Comparison of ENCODE assay signal across 34 cellular contexts in genomic region chr7:91674470-91674869, GRCh38.
"Had no signal": no experiment of that assay in that cellular context is flagged by ENCODE, and none has a peak within 500 bp of the region (broad histone marks: within the 10 kb centered on the region; RNA-seq: fewer than 3 reads in every experiment).

No MANE protein-coding gene starts in this region.

- H3K27me3 ChIP-seq: adrenal gland, body of pancreas, brain microvascular endothelial cell, breast epithelium had no signal

- DNase-seq: activated B cell treated with CpG ODN at 0.5 μM for 24 hours; activated CD4-positive, alpha-beta memory T cell treated with anti-CD3 and anti-CD28 coated beads for 36 hours; activated CD4-positive, alpha-beta T cell treated with anti-CD3 and anti-CD28 coated beads for 4 hours; activated CD4-positive, alpha-beta T cell treated with anti-CD3 and anti-CD28 coated beads, Interleukin-2, amount 10 ng/mL, durations not matched to agents 24 days and 14 days; activated CD4-positive, alpha-beta T cell treated with anti-CD3 and anti-CD28 coated beads, Interleukin-2, amount 50 U/mL, for 1 hour; activated CD4-positive, alpha-beta T cell treated with anti-CD3 and anti-CD28 coated beads, Interleukin-2, amount 50 U/mL, for 4 hours; activated CD4-positive, CD25-positive, alpha-beta regulatory T cell treated with anti-CD3 and anti-CD28 coated beads, Interleukin-2, amount 50 U/mL, for 72 hours; activated CD8-positive, alpha-beta memory T cell treated with anti-CD3 and anti-CD28 coated beads, Interleukin-2, amount 50 U/mL, for 4 hours; activated CD8-positive, alpha-beta T cell treated with anti-CD3 and anti-CD28 coated beads for 36 hours; activated effector memory CD4-positive, alpha-beta T cell treated with anti-CD3 and anti-CD28 coated beads, Interleukin-2, amount 50 U/mL, for 16 hours; activated gamma-delta T cell treated with Interleukin-2 at 50 U/mL for 16 hours; activated naive CD4-positive, alpha-beta T cell; activated naive CD4-positive, alpha-beta T cell treated with anti-CD3 and anti-CD28 coated beads for 36 hours; activated naive CD4-positive, alpha-beta T cell treated with anti-CD3 and anti-CD28 coated beads, Interleukin-2, amount 50 U/mL, for 16 hours; activated naive CD8-positive, alpha-beta T cell treated with anti-CD3 and anti-CD28 coated beads for 36 hours; activated T-cell treated with anti-CD3 and anti-CD28 coated beads for 4 hours; activated T-cell treated with anti-CD3 and anti-CD28 coated beads, Interleukin-2, amount 50 U/mL, for 1 hour; activated T-cell treated with anti-CD3 and anti-CD28 coated beads, Interleukin-2, amount 50 U/mL, for 4 hours; activated T-cell treated with anti-CD3 and anti-CD28 coated beads, Interleukin-2, amount 50 U/mL, for 72 hours; adrenal gland; amniotic stem cell; aorta; body of pancreas; brain microvascular endothelial cell; central memory CD4-positive, alpha-beta T cell; T-helper 1 cell; T-helper 2 cell; T-helper 9 cell had no signal

- FAIRE-seq: astrocyte, TTC549 had no signal

- H3K36me3 ChIP-seq: adrenal gland, brain microvascular endothelial cell, breast epithelium had no signal

- H3K4me1 ChIP-seq: adrenal gland, body of pancreas, breast epithelium had no signal

- H3K9me3 ChIP-seq: adrenal gland, body of pancreas, breast epithelium had no signal

- H3K4me3 ChIP-seq: adrenal gland, body of pancreas, breast epithelium had no signal

- ATAC-seq: activated CD8-positive, alpha-beta T cell treated with anti-CD3 and anti-CD28 coated beads for 36 hours; activated naive CD4-positive, alpha-beta T cell treated with anti-CD3 and anti-CD28 coated beads, Interleukin-2, amount 50 U/mL, for 72 hours; activated T-cell treated with anti-CD3 and anti-CD28 coated beads, Interleukin-2, amount 50 U/mL, for 4 hours; activated T-cell treated with anti-CD3 and anti-CD28 coated beads, Interleukin-2, amount 50 U/mL, for 72 hours; activated T-helper 17 cell treated with anti-CD3 and anti-CD28 coated beads, Interleukin-2, amount 50 U/mL, for 72 hours; body of pancreas had no signal

- H3K27ac ChIP-seq: adrenal gland, body of pancreas, brain microvascular endothelial cell, breast epithelium, VCaP had no signal
